In the genomic region with DNA sequence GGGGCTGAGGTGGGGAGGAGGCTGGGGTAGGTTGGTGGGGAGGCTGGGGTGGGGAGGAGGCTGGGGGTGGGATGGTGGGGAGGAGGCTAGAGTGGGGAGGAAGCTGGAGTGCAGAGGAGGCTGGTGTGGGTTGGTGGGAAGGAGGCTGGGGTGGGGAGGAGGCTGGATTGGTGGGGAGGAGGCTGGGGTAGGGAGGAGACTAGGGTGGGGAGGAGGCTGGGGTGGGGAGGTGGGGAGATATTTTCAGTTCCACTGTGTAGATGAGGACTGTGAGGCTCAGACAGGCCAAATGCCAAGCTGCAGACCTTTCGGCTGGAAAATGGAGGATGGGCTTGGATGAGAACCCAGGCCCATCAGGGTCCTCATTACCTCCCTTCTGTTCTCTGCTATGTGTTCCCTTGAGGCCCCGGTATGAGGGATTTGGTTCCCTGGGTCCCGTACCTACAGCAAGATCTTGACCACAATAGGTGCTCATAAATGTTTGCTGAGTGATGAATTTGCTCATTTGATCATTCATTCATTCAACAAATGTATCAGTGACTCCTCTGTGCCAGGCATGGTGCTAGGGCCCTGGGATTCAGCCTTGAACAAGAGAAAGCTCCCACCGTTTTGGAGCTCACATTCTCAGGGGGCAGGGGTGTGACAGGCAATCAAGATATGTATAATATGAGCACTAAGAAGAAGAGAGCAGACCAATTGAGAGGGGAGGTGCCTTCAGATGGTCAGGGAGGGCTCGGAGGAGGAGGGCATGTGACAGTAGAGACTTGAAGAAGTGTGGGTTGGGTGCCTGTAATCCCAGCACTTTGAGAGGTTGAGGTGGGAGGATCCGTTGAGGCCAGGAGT, we compare ENCODE assay signal across 13 cellular contexts. TPM values are rescaled to one million over a fixed set of nuclear protein-coding genes. Genes with fewer than 3 reads are reported as not detected.
A peak's percentile ranks its signal among the peaks of the same experiment; 100 is the strongest.
DNase-seq lines count a peak whose midpoint lies in the region; TF ChIP-seq lines count a peak whose summit lies in the region.
"Had no signal": no experiment of that assay in that cellular context is flagged by ENCODE, and none has a peak within 500 bp of the region (broad histone marks: within the 10 kb centered on the region; RNA-seq: fewer than 3 reads in every experiment).

No MANE protein-coding gene starts in this region.

- no peak overlapping the region for H3K27ac ChIP-seq in neural progenitor cell

- peak overlapping the region; percentile 7 for H3K27ac Mint-ChIP-seq in activated CD4-positive, alpha-beta T cell treated with anti-CD3 and anti-CD28 coated beads, Interleukin-2, amount 10 ng/mL, durations not matched to agents 24 days and 14 days
- H3K27ac Mint-ChIP-seq in activated CD4-positive, alpha-beta memory T cell treated with anti-CD3 and anti-CD28 coated beads for 36 hours, result no peak overlapping the region
- H3K27ac Mint-ChIP-seq in neural progenitor cell, result peak overlapping the region; percentile 62
- no peak overlapping the region for H3K27ac Mint-ChIP-seq in type B pancreatic cell

- H4K20me1 ChIP-seq in neural progenitor cell (ENCODE audit: low read depth), result no peaks in the 10 kb centered on the region

- H3K79me2 ChIP-seq in neural progenitor cell (ENCODE audit: low read depth), result no peaks in the 10 kb centered on the region

- H3K9ac ChIP-seq in neural progenitor cell, result no peak overlapping the region

- intact Hi-C loops in activated CD4-positive, alpha-beta T cell treated with anti-CD3 and anti-CD28 coated beads, Interleukin-2, amount 10 ng/mL, durations not matched to agents 24 days and 14 days (cut with micrococcal nuclease), result no loop called here
- intact Hi-C loops in activated CD4-positive, alpha-beta memory T cell treated with anti-CD3 and anti-CD28 coated beads for 36 hours (cut with micrococcal nuclease), result no loop called here

- peaks cover 10% of the 10 kb centered on the region for H3K27me3 Mint-ChIP-seq in activated CD4-positive, alpha-beta T cell treated with anti-CD3 and anti-CD28 coated beads, Interleukin-2, amount 10 ng/mL, durations not matched to agents 24 days and 14 days
- H3K27me3 Mint-ChIP-seq in activated CD4-positive, alpha-beta memory T cell treated with anti-CD3 and anti-CD28 coated beads for 36 hours, result peaks cover 3% of the 10 kb centered on the region
- peaks cover 15% of the 10 kb centered on the region for H3K27me3 Mint-ChIP-seq in neural progenitor cell (ENCODE audit: insufficient read depth, low read depth)
- H3K27me3 Mint-ChIP-seq in type B pancreatic cell, result peaks cover 8% of the 10 kb centered on the region

- no peaks in the 10 kb centered on the region for H3K9me3 ChIP-seq in neural progenitor cell (ENCODE audit: low read depth)

- H3K4me1 ChIP-seq in neural progenitor cell, result no peaks in the 10 kb centered on the region

- POLR2A ChIA-PET in activated CD4-positive, alpha-beta memory T cell treated with anti-CD3 and anti-CD28 coated beads for 36 hours (lab: Charles Lee), result interaction anchor here (0.6 kb wide), 1 partner anchor 22 kb away, joined by 3 read pairs; no protein-coding TSS in a partner anchor

- peaks cover 36% of the 10 kb centered on the region for H3F3A ChIP-seq in neural progenitor cell (ENCODE audit: low read depth)

- no peak overlapping the region for H3K4me3 ChIP-seq in neural progenitor cell
- no peak overlapping the region for H3K4me3 ChIP-seq in foreskin fibroblast (ENCODE audit: low read depth in 1 of 2, low read length in 2 of 2)

- DNase-seq in activated CD4-positive, alpha-beta T cell treated with anti-CD3 and anti-CD28 coated beads, Interleukin-2, amount 10 ng/mL, durations not matched to agents 24 days and 14 days, result no peak
- no peak for DNase-seq in activated CD4-positive, alpha-beta T cell treated with anti-CD3 and anti-CD28 coated beads for 48 hours
- peak; percentile 32 for DNase-seq in HK-2 (ENCODE audit: unreplicated experiment)
- peak; percentile 23 for DNase-seq in activated CD4-positive, alpha-beta memory T cell treated with anti-CD3 and anti-CD28 coated beads for 36 hours
- DNase-seq in neural progenitor cell (ENCODE audit: low spot score), result peak; percentile 62
- DNase-seq in type B pancreatic cell (ENCODE audit: extremely low spot score, unreplicated experiment), result no peak
- no peak for DNase-seq in foreskin fibroblast
- no peak for DNase-seq in inferior parietal cortex (ENCODE audit: extremely low spot score)
- DNase-seq: activated T-cell treated with anti-CD3 and anti-CD28 coated beads for 4 hours, kidney glomerular epithelial cell, retina had no signal

- no peak for TF ChIP-seq CTCF in neural progenitor cell (IDR thresholded peaks at IDR 0.05)
- no peak for TF ChIP-seq CTCF in type B pancreatic cell (conservative IDR thresholded peaks at IDR 0.05)
- TF ChIP-seq CTCF in foreskin fibroblast (IDR thresholded peaks at IDR 0.05; ENCODE audit: low read depth, low read length), result no peak

- no peaks in the 10 kb centered on the region for H3K9me3 Mint-ChIP-seq in activated CD4-positive, alpha-beta T cell treated with anti-CD3 and anti-CD28 coated beads, Interleukin-2, amount 10 ng/mL, durations not matched to agents 24 days and 14 days
- no peaks in the 10 kb centered on the region for H3K9me3 Mint-ChIP-seq in activated CD4-positive, alpha-beta memory T cell treated with anti-CD3 and anti-CD28 coated beads for 36 hours
- H3K9me3 Mint-ChIP-seq in neural progenitor cell (no peaks in the 10 kb centered on the region), type B pancreatic cell (no peaks in the 10 kb centered on the region)

- H3K4me2 ChIP-seq in neural progenitor cell, result no peak overlapping the region

- no peak overlapping the region for H3K4me3 Mint-ChIP-seq in activated CD4-positive, alpha-beta T cell treated with anti-CD3 and anti-CD28 coated beads, Interleukin-2, amount 10 ng/mL, durations not matched to agents 24 days and 14 days
- H3K4me3 Mint-ChIP-seq in activated CD4-positive, alpha-beta memory T cell treated with anti-CD3 and anti-CD28 coated beads for 36 hours, result no peak overlapping the region
- no peak overlapping the region for H3K4me3 Mint-ChIP-seq in neural progenitor cell
- H3K4me3 Mint-ChIP-seq in type B pancreatic cell, result no peak overlapping the region

- H3K27me3 ChIP-seq in neural progenitor cell, result no peaks in the 10 kb centered on the region

- no peak overlapping the region for H2AFZ ChIP-seq in neural progenitor cell (replicated peaks)

- CTCF ChIA-PET in activated CD4-positive, alpha-beta memory T cell treated with anti-CD3 and anti-CD28 coated beads for 36 hours (lab: Charles Lee), result no interaction called here

- no peaks in the 10 kb centered on the region for H3K36me3 ChIP-seq in neural progenitor cell

- H3K36me3 Mint-ChIP-seq in activated CD4-positive, alpha-beta T cell treated with anti-CD3 and anti-CD28 coated beads, Interleukin-2, amount 10 ng/mL, durations not matched to agents 24 days and 14 days (ENCODE audit: low read depth), result no peaks in the 10 kb centered on the region
- H3K36me3 Mint-ChIP-seq in activated CD4-positive, alpha-beta memory T cell treated with anti-CD3 and anti-CD28 coated beads for 36 hours, result no peaks in the 10 kb centered on the region
- no peaks in the 10 kb centered on the region for H3K36me3 Mint-ChIP-seq in neural progenitor cell
- no peaks in the 10 kb centered on the region for H3K36me3 Mint-ChIP-seq in type B pancreatic cell

- H3K4me1 Mint-ChIP-seq in activated CD4-positive, alpha-beta T cell treated with anti-CD3 and anti-CD28 coated beads, Interleukin-2, amount 10 ng/mL, durations not matched to agents 24 days and 14 days, result no peaks in the 10 kb centered on the region
- H3K4me1 Mint-ChIP-seq in activated CD4-positive, alpha-beta memory T cell treated with anti-CD3 and anti-CD28 coated beads for 36 hours (ENCODE audit: low read depth), result no peaks in the 10 kb centered on the region
- H3K4me1 Mint-ChIP-seq in neural progenitor cell, result peaks cover 26% of the 10 kb centered on the region
- H3K4me1 Mint-ChIP-seq in type B pancreatic cell (ENCODE audit: unreplicated experiment), result peaks cover 25% of the 10 kb centered on the region

RNA-seq across cellular contexts. Expression of a gene that starts 36.2 kb away (rescaled TPM):
- 13.0 and 18.0 TPM in 2 replicates for total RNA-seq in activated CD4-positive, alpha-beta T cell treated with anti-CD3 and anti-CD28 coated beads, Interleukin-2, amount 10 ng/mL, durations not matched to agents 24 days and 14 days
- 10 to 100 TPM; 21.8 to 22.1 TPM for total RNA-seq in activated CD4-positive, alpha-beta memory T cell treated with anti-CD3 and anti-CD28 coated beads for 36 hours
- total RNA-seq in neural progenitor cell (ENCODE audit: low replicate concordance) (11.9 and 25.6 TPM in 2 replicates), type B pancreatic cell (ENCODE audit: low replicate concordance) (27.7 and 44.5 TPM in 2 replicates)

RNA-seq across cellular contexts. Expression of a gene that starts 52.4 kb away (rescaled TPM):
- total RNA-seq in activated CD4-positive, alpha-beta T cell treated with anti-CD3 and anti-CD28 coated beads, Interleukin-2, amount 10 ng/mL, durations not matched to agents 24 days and 14 days, result 0.07 and 0.12 TPM in 2 replicates
- under 1 TPM in 1 of 2 experiments, not detected in 1; 0.05 TPM for total RNA-seq in activated CD4-positive, alpha-beta memory T cell treated with anti-CD3 and anti-CD28 coated beads for 36 hours
- total RNA-seq in neural progenitor cell (ENCODE audit: low replicate concordance), result 0.12 and 0.32 TPM in 2 replicates
- total RNA-seq in type B pancreatic cell (ENCODE audit: low replicate concordance), result 0.07 and 0.10 TPM in 2 replicates
- total RNA-seq: astrocyte, fibroblast of villous mesenchyme had no signal

Comparison
In these comparisons a context has a peak if more than half of its experiments do, and no peak if none do; other contexts are left out.
1. DNase-seq: peak in HK-2 (single experiment), activated CD4-positive, alpha-beta memory T cell treated with anti-CD3 and anti-CD28 coated beads for 36 hours (single experiment) and neural progenitor cell (single experiment); none in activated CD4-positive, alpha-beta T cell treated with anti-CD3 and anti-CD28 coated beads, Interleukin-2, amount 10 ng/mL, durations not matched to agents 24 days and 14 days (single experiment), activated CD4-positive, alpha-beta T cell treated with anti-CD3 and anti-CD28 coated beads for 48 hours (single experiment), type B pancreatic cell (single experiment), foreskin fibroblast (0 of 2) and inferior parietal cortex (single experiment).
2. H3K27ac Mint-ChIP-seq: peak in activated CD4-positive, alpha-beta T cell treated with anti-CD3 and anti-CD28 coated beads, Interleukin-2, amount 10 ng/mL, durations not matched to agents 24 days and 14 days (single experiment) and neural progenitor cell (single experiment); none in activated CD4-positive, alpha-beta memory T cell treated with anti-CD3 and anti-CD28 coated beads for 36 hours (single experiment) and type B pancreatic cell (single experiment).